Comparison of ENCODE assay signal across 1 cellular context in the genomic region with DNA sequence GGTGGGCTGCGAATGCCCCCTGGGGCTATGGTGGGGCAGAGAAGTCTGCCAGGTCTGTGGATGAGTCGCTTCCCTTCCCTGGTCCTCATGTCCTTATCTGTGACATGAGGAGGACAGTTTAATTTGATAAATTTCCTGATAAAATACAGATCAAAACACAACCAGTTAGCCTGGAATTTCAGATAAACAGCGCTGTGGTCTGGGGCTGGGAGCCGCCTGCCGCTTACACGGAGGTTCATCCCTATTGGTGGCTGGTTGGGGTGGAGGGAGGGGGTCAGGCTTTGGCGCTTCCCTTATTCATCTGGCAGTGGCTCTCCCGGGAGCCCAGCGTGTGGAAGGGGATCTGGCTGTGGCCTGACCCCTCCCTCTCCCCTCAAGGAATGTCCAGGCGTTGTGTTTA.
TF ChIP-seq lines count a peak whose summit lies in the region.

No MANE protein-coding gene starts in this region.

TF ChIP-seq in H1, 55 proteins besides CTCF, POLR2A, EP300 and RAD21:
- no peak for TF ChIP-seq PHF8 (conservative IDR thresholded peaks at IDR 0.05; ENCODE audit: low read depth, low read length)
- TF ChIP-seq GABPA (IDR thresholded peaks at IDR 0.05; ENCODE audit: borderline replicate concordance, insufficient read depth, low read length): 0 out of 2 replicates have a peak, but pooled peaks have one; percentile 10
- TF ChIP-seq TAF1 (IDR thresholded peaks at IDR 0.05; ENCODE audit: low read depth, low read length): no peak
- TF ChIP-seq SUZ12 (IDR thresholded peaks at IDR 0.05; ENCODE audit: low read length): 0 out of 2 replicates have a peak, but pooled peaks have one; percentile 12
